ENCODE assay signal across 27 cellular contexts in genomic region chr6:31956796-31957195, GRCh38. TPM values are rescaled to one million over a fixed set of nuclear protein-coding genes. Genes with fewer than 3 reads are reported as not detected.
DNase-seq lines count a peak whose midpoint lies in the region; ATAC-seq and TF ChIP-seq lines count a peak whose summit lies in the region.
"Had no signal": no experiment of that assay in that cellular context is flagged by ENCODE, and none has a peak within 500 bp of the region (broad histone marks: within the 10 kb centered on the region; RNA-seq: fewer than 3 reads in every experiment).

No MANE protein-coding gene starts in this region.

- no peak overlapping the region for H3K27ac ChIP-seq in endodermal cell (ENCODE audit: low read depth, low read length)
- H3K27ac ChIP-seq: epithelial cell of prostate, prostate gland, RWPE1, SK-N-MC had no signal

- H3K27me3 Mint-ChIP-seq in activated naive CD8-positive, alpha-beta T cell: no peaks in the 10 kb centered on the region
- H3K27me3 Mint-ChIP-seq in activated naive CD8-positive, alpha-beta T cell treated with anti-CD3 and anti-CD28 coated beads for 36 hours: no peaks in the 10 kb centered on the region
- H3K27me3 Mint-ChIP-seq in T-cell (no peaks in the 10 kb centered on the region), endodermal cell (ENCODE audit: insufficient read depth) (no peaks in the 10 kb centered on the region), progenitor cell of endocrine pancreas (no peaks in the 10 kb centered on the region)

- CTCF ChIA-PET in T-cell (lab: Charles Lee): interaction anchor here in 1 of 2 donors (1.1 kb wide), 1 partner anchor 59 kb away, joined by 4 read pairs; the partner anchor contains the start of gene EHMT2

- H3K4me1 Mint-ChIP-seq in activated naive CD8-positive, alpha-beta T cell (ENCODE audit: low read depth): peaks cover 34% of the 10 kb centered on the region
- peaks cover 20% of the 10 kb centered on the region for H3K4me1 Mint-ChIP-seq in activated naive CD8-positive, alpha-beta T cell treated with anti-CD3 and anti-CD28 coated beads for 36 hours
- peaks cover 37 to 43% (median 41%) of the 10 kb centered on the region in 3 donors for H3K4me1 Mint-ChIP-seq in T-cell
- peaks cover 5% of the 10 kb centered on the region for H3K4me1 Mint-ChIP-seq in endodermal cell
- H3K4me1 Mint-ChIP-seq in progenitor cell of endocrine pancreas (ENCODE audit: low read depth): peaks cover 19% of the 10 kb centered on the region

- no peak overlapping the region for H3K27ac Mint-ChIP-seq in activated naive CD8-positive, alpha-beta T cell
- no peak overlapping the region for H3K27ac Mint-ChIP-seq in activated naive CD8-positive, alpha-beta T cell treated with anti-CD3 and anti-CD28 coated beads for 36 hours
- H3K27ac Mint-ChIP-seq in T-cell (no peak overlapping the region), endodermal cell (no peak overlapping the region), progenitor cell of endocrine pancreas (no peak overlapping the region)

- TF ChIP-seq CTCF in endodermal cell (conservative IDR thresholded peaks at IDR 0.05): no peak
- no peak for TF ChIP-seq CTCF in progenitor cell of endocrine pancreas (IDR thresholded peaks at IDR 0.05; ENCODE audit: unreplicated experiment)

- H3K9me3 ChIP-seq in endodermal cell (ENCODE audit: control insufficient read depth, low read length): no peaks in the 10 kb centered on the region
- H3K9me3 ChIP-seq: prostate gland had no signal

- no peak for ATAC-seq in T-cell (replicated peaks in 1 of 4)
- no peak for ATAC-seq in stimulated activated naive CD8-positive, alpha-beta T cell treated with anti-CD3 and anti-CD28 coated beads, Interleukin-15, Interleukin-2, amounts not matched to agents 100 U/mL and 50 U/mL, for 24 hours
- no peak for ATAC-seq in GM21423 (IDR thresholded peaks at IDR 0.05; ENCODE audit: unreplicated experiment)
- ATAC-seq in HG02588 (IDR thresholded peaks at IDR 0.05; ENCODE audit: unreplicated experiment): no peak
- ATAC-seq: GM12878, left ventricle myocardium superior had no signal

- no peak for DNase-seq in activated naive CD8-positive, alpha-beta T cell treated with anti-CD3 and anti-CD28 coated beads for 36 hours
- no peak for DNase-seq in T-cell
- DNase-seq in endodermal cell: no peak
- DNase-seq in progenitor cell of endocrine pancreas (ENCODE audit: low spot score, unreplicated experiment): no peak
- DNase-seq in stimulated activated naive CD8-positive, alpha-beta T cell treated with anti-CD3 and anti-CD28 coated beads, Interleukin-15, Interleukin-2, amounts not matched to agents 100 U/mL and 50 U/mL, for 24 hours: no peak
- DNase-seq: activated CD4-positive, alpha-beta T cell treated with anti-CD3 and anti-CD28 coated beads for 4 hours; C1 segment of cervical spinal cord; effector CD4-positive, alpha-beta T cell; EL; Karpas-422; left ventricle myocardium superior; MV-4-11; NCI-H146; NCI-H2107; NCI-H446; stimulated activated CD4-positive, alpha-beta T cell treated with anti-CD3 and anti-CD28 coated beads, Interleukin-4, amount 100 ng/mL, for 4 hours; stimulated activated naive CD4-positive, alpha-beta T cell had no signal

- H3K27me3 ChIP-seq in endodermal cell (ENCODE audit: control insufficient read depth, insufficient read depth, low read length, poor library complexity, severe bottlenecking): no peaks in the 10 kb centered on the region

- H3K9me3 Mint-ChIP-seq in activated naive CD8-positive, alpha-beta T cell (ENCODE audit: low read depth): no peaks in the 10 kb centered on the region
- H3K9me3 Mint-ChIP-seq in activated naive CD8-positive, alpha-beta T cell treated with anti-CD3 and anti-CD28 coated beads for 36 hours: no peaks in the 10 kb centered on the region
- H3K9me3 Mint-ChIP-seq in T-cell (no peaks in the 10 kb centered on the region), endodermal cell (no peaks in the 10 kb centered on the region), progenitor cell of endocrine pancreas (ENCODE audit: low read depth) (no peaks in the 10 kb centered on the region)
- H3K9me3 Mint-ChIP-seq: activated T-helper 2 cell treated with anti-CD3 and anti-CD28 coated beads, Interferon-gamma antibody, Interleukin-2, Interleukin-4, amounts not matched to agents 10 μg/mL and 5 μg/mL and 100 μg/mL, durations not matched to agents 14 hours and 24 hours and 36 hours; T-helper 1 cell treated with Interleukin-12 subunit alpha and Interleukin-12 subunit beta and Interleukin-4 antibody, amounts not matched to agents 30 μg/mL and 1 μg/mL, for 36 hours had no signal

- H3K4me3 Mint-ChIP-seq in activated naive CD8-positive, alpha-beta T cell: peak overlapping the region; percentile 97
- no peak overlapping the region for H3K4me3 Mint-ChIP-seq in activated naive CD8-positive, alpha-beta T cell treated with anti-CD3 and anti-CD28 coated beads for 36 hours
- peak overlapping the region; percentile 93 to 98 (median 94) for H3K4me3 Mint-ChIP-seq in T-cell
- H3K4me3 Mint-ChIP-seq in endodermal cell: peak overlapping the region; percentile 92
- peak overlapping the region; percentile 98 for H3K4me3 Mint-ChIP-seq in progenitor cell of endocrine pancreas (ENCODE audit: low read depth)

- 80 to 93% methylated on average over 1 to 3 of the region's 3 CpGs for WGBS in endodermal cell (ENCODE audit: insufficient coverage in 1 of 2, insufficient read length in 1 of 2), 2 experiments

- H3K36me3 ChIP-seq in endodermal cell (ENCODE audit: control insufficient read depth, insufficient read depth, low read length): peaks cover 69% of the 10 kb centered on the region

- H3K4me3 ChIP-seq in endodermal cell (ENCODE audit: low read length): no peak overlapping the region
- H3K4me3 ChIP-seq: prostate gland had no signal

- peaks cover 6% of the 10 kb centered on the region for H3K4me1 ChIP-seq in endodermal cell (ENCODE audit: control insufficient read depth, insufficient read depth, low read length)
- H3K4me1 ChIP-seq: prostate gland had no signal

- POLR2A ChIA-PET in T-cell (lab: Charles Lee): interaction anchor here (0.6 to 3.2 kb wide), 3 partner anchors 15 to 863 kb away, joined by 3 to 23 read pairs (median 5); partner anchors contain the start of genes ATF6B (in 1 of the 2) and DXO (in 1 of the 2)

- H3K36me3 Mint-ChIP-seq in activated naive CD8-positive, alpha-beta T cell: peaks cover 6% of the 10 kb centered on the region
- H3K36me3 Mint-ChIP-seq in activated naive CD8-positive, alpha-beta T cell treated with anti-CD3 and anti-CD28 coated beads for 36 hours: peaks cover 32% of the 10 kb centered on the region
- peaks cover 47% of the 10 kb centered on the region for H3K36me3 Mint-ChIP-seq in T-cell
- peaks cover 58% of the 10 kb centered on the region for H3K36me3 Mint-ChIP-seq in endodermal cell (ENCODE audit: low read depth)
- H3K36me3 Mint-ChIP-seq in progenitor cell of endocrine pancreas (ENCODE audit: insufficient read depth): peaks cover 18% of the 10 kb centered on the region

- no peak overlapping the region for H3K9ac ChIP-seq in endodermal cell (ENCODE audit: extremely low read depth, low read length, poor library complexity, severe bottlenecking)

RNA-seq across cellular contexts. Expression of gene NELFE, which starts 2.0 kb away (rescaled TPM):
- total RNA-seq in activated naive CD8-positive, alpha-beta T cell treated with anti-CD3 and anti-CD28 coated beads for 36 hours: 10 to 100 TPM; 73.8 to 75.5 TPM
- 10 to 100 TPM; 47.5 to 51.0 (median 49.4) TPM for total RNA-seq in T-cell
- 100 to 1,000 TPM in 1 of 2 donors, 10 to 100 TPM in 1; 90.3 to 132 TPM for total RNA-seq in endodermal cell
- 105 TPM for polyA plus RNA-seq in endodermal cell (2013, experiment 1 of 2)
- 103 TPM for polyA plus RNA-seq in endodermal cell (2013, experiment 2 of 2)
- total RNA-seq in progenitor cell of endocrine pancreas: 67.2 and 71.8 TPM in 2 replicates

RNA-seq across cellular contexts. Expression of gene SKIC2, which starts 2.2 kb away (rescaled TPM):
- 10 to 100 TPM; 84.6 to 90.9 TPM for total RNA-seq in activated naive CD8-positive, alpha-beta T cell treated with anti-CD3 and anti-CD28 coated beads for 36 hours
- total RNA-seq in T-cell (100 to 1,000 TPM; 104 to 169 (median 112) TPM), endodermal cell (100 to 1,000 TPM in 1 of 2 donors, 10 to 100 TPM in 1; 95.8 to 103 TPM), progenitor cell of endocrine pancreas (97.9 and 103 TPM in 2 replicates)
- 54.5 TPM for polyA plus RNA-seq in endodermal cell (2013, experiment 1 of 2)
- 45.0 TPM for polyA plus RNA-seq in endodermal cell (2013, experiment 2 of 2)

RNA-seq across cellular contexts. Expression of gene CFB, which starts 10.9 kb away (rescaled TPM):
- total RNA-seq in activated naive CD8-positive, alpha-beta T cell treated with anti-CD3 and anti-CD28 coated beads for 36 hours: under 1 TPM; 0.52 to 0.82 TPM
- 1 to 10 TPM in 3 of 5 donors, not detected in 2; 1.3 to 2.2 (median 1.8) TPM for total RNA-seq in T-cell
- total RNA-seq in endodermal cell: under 1 TPM; 0.51 to 0.66 TPM
- 0.57 TPM for polyA plus RNA-seq in endodermal cell (2013, experiment 1 of 2)
- polyA plus RNA-seq in endodermal cell (2013, experiment 2 of 2): 1.3 TPM
- total RNA-seq in progenitor cell of endocrine pancreas: 3.9 and 4.7 TPM in 2 replicates

RNA-seq across cellular contexts. Expression of gene DXO, which starts 15.1 kb away (rescaled TPM):
- total RNA-seq in activated naive CD8-positive, alpha-beta T cell treated with anti-CD3 and anti-CD28 coated beads for 36 hours: 10 to 100 TPM; 15.6 to 16.3 TPM
- total RNA-seq in T-cell (10 to 100 TPM; 30.2 to 53.2 (median 35.4) TPM), endodermal cell (10 to 100 TPM; 19.2 to 22.3 TPM), progenitor cell of endocrine pancreas (26.3 and 29.4 TPM in 2 replicates)
- 17.5 TPM for polyA plus RNA-seq in endodermal cell (2013, experiment 1 of 2)
- 15.3 TPM for polyA plus RNA-seq in endodermal cell (2013, experiment 2 of 2)

RNA-seq across cellular contexts. Expression of gene C4A, which starts 25.1 kb away (rescaled TPM):
- total RNA-seq in activated naive CD8-positive, alpha-beta T cell treated with anti-CD3 and anti-CD28 coated beads for 36 hours: 1 to 10 TPM; 2.2 to 3.2 TPM
- total RNA-seq in T-cell (10 to 100 TPM in 1 of 5 donors, 1 to 10 TPM in 4; 3.5 to 11.6 (median 6.1) TPM), endodermal cell (1 to 10 TPM; 4.5 to 6.2 TPM), progenitor cell of endocrine pancreas (13.1 and 14.1 TPM in 2 replicates)
- polyA plus RNA-seq in endodermal cell (2013, experiment 1 of 2): 6.0 TPM
- polyA plus RNA-seq in endodermal cell (2013, experiment 2 of 2): 3.9 TPM
